Comparison of ENCODE assay signal across 9 cellular contexts in genomic region chr20:50645253-50646068, GRCh38. TPM values are rescaled to one million over a fixed set of nuclear protein-coding genes. Genes with fewer than 3 reads are reported as not detected.
DNase-seq lines count a peak whose midpoint lies in the region; ATAC-seq, FAIRE-seq and TF ChIP-seq lines count a peak whose summit lies in the region.
"Had no signal": no experiment of that assay in that cellular context is flagged by ENCODE, and none has a peak within 500 bp of the region (broad histone marks: within the 10 kb centered on the region; RNA-seq: fewer than 3 reads in every experiment).

No MANE protein-coding gene starts in this region.

- H3K36me3 Mint-ChIP-seq in WTC11 = peaks cover 25% of the 10 kb centered on the region

- H3K27ac ChIP-seq in right cardiac atrium (ENCODE audit: low read length) = peak overlapping the region; percentile 81
- H3K27ac ChIP-seq in small intestine (ENCODE audit: low read depth in 1 of 2, low read length in 1 of 2) = peak overlapping the region; percentile 62

- CTCF ChIA-PET in HEK293T (lab: Yijun Ruan, JAX) = interaction anchor here (0.6 to 1.4 kb wide), 2 partner anchors 10 to 41 kb away, joined by 3 to 5 read pairs; no protein-coding TSS in a partner anchor
- CTCF ChIA-PET in WTC11 (lab: Charles Lee) = interaction anchor here (0.5 to 3.4 kb wide), 8 partner anchors 10 to 148 kb away, joined by 3 to 28 read pairs (median 6); no protein-coding TSS in a partner anchor

- no peak overlapping the region for H3K4me3 Mint-ChIP-seq in WTC11

- peaks cover 19% of the 10 kb centered on the region for H3K9me3 Mint-ChIP-seq in WTC11

- H3K4me1 ChIP-seq in right cardiac atrium (ENCODE audit: control insufficient read depth, insufficient read depth, low read length) = peaks cover 10% of the 10 kb centered on the region
- H3K4me1 ChIP-seq in small intestine (ENCODE audit: control insufficient read depth in 2 of 2, insufficient read depth in 1 of 2, low read depth in 1 of 2, low read length in 1 of 2) = peaks cover 0 to 4% of the 10 kb centered on the region in 2 donors

- no peaks in the 10 kb centered on the region for H3K27me3 Mint-ChIP-seq in WTC11 (ENCODE audit: low read depth)

- intact Hi-C loops in right cardiac atrium (cut with DNase I) = no loop called here

- POLR2A ChIA-PET in HEK293T (lab: Yijun Ruan, JAX) (no interaction called here), WTC11 (lab: Charles Lee) (interaction anchor here (0.5 to 1.4 kb wide), 4 partner anchors 10 to 560 kb away, joined by 3 to 4 read pairs (median 3); no protein-coding TSS in a partner anchor)

- H3K36me3 ChIP-seq in small intestine (ENCODE audit: control insufficient read depth in 2 of 2, insufficient read depth in 2 of 2, low read length in 2 of 2) = no peaks in the 10 kb centered on the region

- 52% methylated on average over 23 of the region's 23 CpGs for WGBS in right cardiac atrium
- WGBS in small intestine, 3 donors = 31 to 48% (median 43%) methylated on average over 23 of the region's 23 CpGs

- DNase-seq in HEK293T (ENCODE audit: extremely low spot score) = peak; percentile 28
- DNase-seq in WTC11 (ENCODE audit: low spot score) = peak; percentile 77
- DNase-seq in right cardiac atrium = peak in 1 of 3 donors; percentile 80
- DNase-seq in small intestine = peak; percentile 97
- DNase-seq in stimulated activated CD4-positive, alpha-beta T cell treated with anti-CD3 and anti-CD28 coated beads, Interleukin-2, amount 100 ng/mL, for 24 hours = no peak
- DNase-seq in GM20000 (ENCODE audit: low spot score) = no peak

- no peak overlapping the region for H3K4me3 ChIP-seq in right cardiac atrium (ENCODE audit: low read length)
- H3K4me3 ChIP-seq in small intestine (ENCODE audit: low read depth in 1 of 2, low read length in 2 of 2) = no peak overlapping the region
- H3K4me3 ChIP-seq: skin epidermis had no signal

- peak; percentile 78 for ATAC-seq in WTC11
- ATAC-seq in right cardiac atrium = peak; percentile 36 to 79
- ATAC-seq in GM21360 (IDR thresholded peaks at IDR 0.05; ENCODE audit: unreplicated experiment) = no peak
- ATAC-seq in GM21825 (IDR thresholded peaks at IDR 0.05; ENCODE audit: unreplicated experiment) = no peak

- H3K27ac Mint-ChIP-seq in WTC11 = peak overlapping the region; percentile 97

- H3K27me3 ChIP-seq in right cardiac atrium (ENCODE audit: control insufficient read depth, insufficient read depth) (no peaks in the 10 kb centered on the region), small intestine (ENCODE audit: control insufficient read depth in 2 of 2, insufficient read depth in 2 of 2, low read length in 2 of 2) (no peaks in the 10 kb centered on the region)

- TF ChIP-seq CTCF in WTC11 (IDR thresholded peaks at IDR 0.05) = no peak
- no peak for TF ChIP-seq CTCF in GM20000 (IDR thresholded peaks at IDR 0.05; ENCODE audit: extremely low read depth, missing control alignments)

- peaks cover 32% of the 10 kb centered on the region for H3K4me1 Mint-ChIP-seq in WTC11

- H3K9me3 ChIP-seq in right cardiac atrium (ENCODE audit: control insufficient read depth, low read length) = no peaks in the 10 kb centered on the region
- H3K9me3 ChIP-seq in small intestine (ENCODE audit: control insufficient read depth, low read depth) = no peaks in the 10 kb centered on the region

- FAIRE-seq in small intestine (lab: Jason Lieb, UNC) = no peak

TF ChIP-seq in HEK293T, 16 proteins besides CTCF, POLR2A, EP300 and RAD21:
- TF ChIP-seq TARDBP (IDR thresholded peaks at IDR 0.05) (no peak), ELF4 (IDR thresholded peaks at IDR 0.05) (no peak), ZNF384 (IDR thresholded peaks at IDR 0.05) (no peak), HDGF (IDR thresholded peaks at IDR 0.05; ENCODE audit: borderline replicate concordance) (no peak), FOXK2 (IDR thresholded peaks at IDR 0.05) (no peak), SUZ12 (IDR thresholded peaks at IDR 0.05) (no peak), NFRKB (IDR thresholded peaks at IDR 0.05) (no peak)

TF ChIP-seq in WTC11, 78 proteins besides CTCF, POLR2A, EP300 and RAD21 (continues in another document):
- peak; percentile 78 for TF ChIP-seq GABPB1 (CRISPR knock-in tag; IDR thresholded peaks at IDR 0.05)
- TF ChIP-seq AR (CRISPR knock-in tag; IDR thresholded peaks at IDR 0.05) = no peak
- peak; percentile 71; the same call in 1 of the 2 replicates for TF ChIP-seq USF1 (CRISPR knock-in tag; IDR thresholded peaks at IDR 0.05)
- peak; percentile 40; the same call in 1 of the 2 replicates for TF ChIP-seq SP1 (CRISPR knock-in tag; conservative IDR thresholded peaks at IDR 0.05)
- TF ChIP-seq FOXK1 (CRISPR knock-in tag; IDR thresholded peaks at IDR 0.05) = 0 out of 2 replicates have a peak, but pooled peaks have one; percentile 16
- TF ChIP-seq AFF4 (CRISPR knock-in tag; IDR thresholded peaks at IDR 0.05; ENCODE audit: borderline replicate concordance) = 0 out of 2 replicates have a peak, but pooled peaks have one; percentile 63
- 0 out of 2 replicates have a peak, but pooled peaks have one; percentile 20 for TF ChIP-seq FOXP1 (CRISPR knock-in tag; IDR thresholded peaks at IDR 0.05; ENCODE audit: borderline replicate concordance)
- TF ChIP-seq CBFB (CRISPR knock-in tag; IDR thresholded peaks at IDR 0.05; ENCODE audit: low read depth) = 0 out of 2 replicates have a peak, but pooled peaks have one; percentile 80
- TF ChIP-seq NR3C1 (CRISPR knock-in tag; conservative IDR thresholded peaks at IDR 0.05; ENCODE audit: low read depth) = no peak
- TF ChIP-seq ZNF423 (CRISPR knock-in tag; IDR thresholded peaks at IDR 0.05) = no peak

RNA-seq across cellular contexts. Expression of gene RIPOR3, which starts 45.9 kb away (rescaled TPM):
- total RNA-seq in WTC11 (2021) = 5.4 to 6.5 TPM (median 6.0 TPM) in 3 replicates
- total RNA-seq in right cardiac atrium = 1 to 10 TPM; 2.1 to 6.9 (median 2.9) TPM
- 12.9 TPM for polyA plus RNA-seq in right cardiac atrium
- 10 to 100 TPM in 1 of 3 donors, 1 to 10 TPM in 1, under 1 TPM in 1; 0.22 to 10.9 (median 1.9) TPM for polyA plus RNA-seq in small intestine

Comparison
In these comparisons a context has a peak if more than half of its experiments do, and no peak if none do; other contexts are left out.
1. DNase-seq: peak in HEK293T (single experiment), WTC11 (single experiment) and small intestine (single experiment); none in stimulated activated CD4-positive, alpha-beta T cell treated with anti-CD3 and anti-CD28 coated beads, Interleukin-2, amount 100 ng/mL, for 24 hours (0 of 2) and GM20000 (single experiment).
2. ATAC-seq: peak in WTC11 (single experiment) and right cardiac atrium (2 of 2); none in GM21360 (single experiment) and GM21825 (single experiment).